ENCODE assay signal across 21 cellular contexts in genomic region chr2:238717084-238717483, GRCh38.
"Had no signal": no experiment of that assay in that cellular context is flagged by ENCODE, and none has a peak within 500 bp of the region (broad histone marks: within the 10 kb centered on the region; RNA-seq: fewer than 3 reads in every experiment).

No MANE protein-coding gene starts in this region.

- H3K36me3 ChIP-seq: gastrocnemius medialis, left ventricle myocardium inferior, sigmoid colon, stomach, thoracic aorta, transverse colon had no signal

- H3K9me3 ChIP-seq: gastrocnemius medialis, left ventricle myocardium inferior, sigmoid colon, stomach, thoracic aorta, transverse colon had no signal

- H3K4me1 Mint-ChIP-seq: immature natural killer cell had no signal

- H3K27ac Mint-ChIP-seq: immature natural killer cell; natural killer cell treated with Interleukin-12 subunit alpha and Interleukin-12 subunit beta and Interleukin-15 and Interleukin-18, amount 100 ng/mL, for 72 hours had no signal

- H3K4me3 ChIP-seq: dorsolateral prefrontal cortex, gastrocnemius medialis, left ventricle myocardium inferior, lung, sigmoid colon, skin epidermis, stomach, thoracic aorta, transverse colon had no signal

- H3K36me3 Mint-ChIP-seq: immature natural killer cell; natural killer cell treated with Interleukin-12 subunit alpha and Interleukin-12 subunit beta and Interleukin-15 and Interleukin-18, amount 100 ng/mL, for 72 hours had no signal

- H3K27ac ChIP-seq: dorsolateral prefrontal cortex, gastrocnemius medialis, left ventricle myocardium inferior, sigmoid colon, skin epidermis, stomach, thoracic aorta, transverse colon had no signal

- H3K9me3 Mint-ChIP-seq: natural killer cell treated with Interleukin-12 subunit alpha and Interleukin-12 subunit beta and Interleukin-15 and Interleukin-18, amount 100 ng/mL, for 72 hours had no signal

- DNase-seq: cortex of kidney; dorsolateral prefrontal cortex; effector CD8-positive, alpha-beta T cell; gastrocnemius medialis; glutamatergic neuron; immature natural killer cell; kidney; left cardiac atrium; left ventricle myocardium inferior; mesenchymal stem cell; midbrain; sigmoid colon; stimulated activated naive CD4-positive, alpha-beta T cell; stomach; substantia nigra; transverse colon had no signal

- H3K4me3 Mint-ChIP-seq: immature natural killer cell; natural killer cell treated with Interleukin-12 subunit alpha and Interleukin-12 subunit beta and Interleukin-15 and Interleukin-18, amount 100 ng/mL, for 72 hours had no signal

- ATAC-seq: esophagus mucosa; gastrocnemius medialis; left cardiac atrium; natural killer cell treated with Interleukin-12 subunit alpha and Interleukin-12 subunit beta and Interleukin-15 and Interleukin-18, amount 100 ng/mL, for 72 hours had no signal

- H3K27me3 ChIP-seq: sigmoid colon, transverse colon had no signal

- H3K4me1 ChIP-seq: gastrocnemius medialis, left ventricle myocardium inferior had no signal
